Comparison of ENCODE assay signal across 8 cellular contexts in the genomic region with DNA sequence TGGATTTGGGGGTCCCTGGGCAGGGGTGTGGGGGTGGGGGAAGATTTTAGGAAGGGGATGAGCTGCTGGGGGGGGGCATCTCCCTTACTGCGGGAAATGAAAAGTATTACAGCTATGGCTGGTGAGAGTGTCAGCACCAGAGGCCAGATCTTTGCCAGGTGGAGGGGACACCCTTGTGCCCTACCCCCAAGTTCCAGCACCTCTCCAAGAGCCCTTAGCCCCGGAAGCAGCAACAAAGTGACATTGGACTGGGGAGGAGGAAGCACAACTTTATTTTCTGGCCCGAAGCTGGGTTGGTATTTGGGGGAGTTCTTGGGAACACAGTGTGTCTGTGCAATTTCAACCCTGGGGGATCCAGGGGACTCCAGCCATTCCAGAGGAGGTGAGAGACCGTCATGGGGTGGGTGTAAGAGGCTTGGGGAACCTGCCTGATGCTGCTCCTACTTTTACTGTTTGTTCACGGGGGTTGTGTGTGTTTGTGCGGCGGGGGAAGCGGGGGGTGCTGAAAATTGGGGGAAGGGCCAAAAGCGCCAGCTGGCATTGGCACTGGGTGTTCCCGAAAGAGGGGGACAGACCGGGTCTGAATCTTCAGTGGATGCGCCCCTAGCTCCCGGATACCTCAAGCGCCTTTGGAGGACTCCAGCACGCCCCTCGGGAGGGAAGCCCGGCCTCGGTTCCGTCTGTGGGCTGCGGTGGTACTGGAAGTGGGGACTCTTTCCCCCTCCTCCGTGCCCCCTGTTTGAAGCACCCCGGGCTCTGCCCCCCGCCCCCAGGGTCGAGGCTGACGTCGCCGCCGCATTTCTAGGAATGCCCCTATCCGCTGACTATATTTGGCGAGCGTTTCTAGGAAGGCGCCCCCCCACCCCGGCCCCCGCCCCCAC.
A peak's percentile ranks its signal among the peaks of the same experiment; 100 is the strongest.
DNase-seq lines count a peak whose midpoint lies in the region; ATAC-seq, FAIRE-seq and TF ChIP-seq lines count a peak whose summit lies in the region.

No MANE protein-coding gene starts in this region.

- peak overlapping the region; percentile 85 to 92 (median 90) for H3K27ac ChIP-seq in sigmoid colon

- peaks cover 19% of the 10 kb centered on the region for H3K27me3 Mint-ChIP-seq in activated T-cell treated with anti-CD3 and anti-CD28 coated beads, Interleukin-2, amount 50 U/mL, for 4 hours (ENCODE audit: low read depth)

- peak overlapping the region; percentile 67 for H3K4me3 Mint-ChIP-seq in activated T-cell treated with anti-CD3 and anti-CD28 coated beads, Interleukin-2, amount 50 U/mL, for 4 hours

- DNase-seq in EL (peak; percentile 54), Right ventricle myocardium superior (peak; percentile 57), sigmoid colon (peak; percentile 77), D721Med (ENCODE audit: insufficient read length, low spot score) (no peak), NCI-H345 treated with DMSO at 0.1 percent for 48 hours (lab: John Stamatoyannopoulos, UW; ENCODE audit: unreplicated experiment) (no peak)
- DNase-seq in activated T-cell treated with anti-CD3 and anti-CD28 coated beads, Interleukin-2, amount 50 U/mL, for 4 hours: peak; percentile 53

- H3K4me1 Mint-ChIP-seq in activated T-cell treated with anti-CD3 and anti-CD28 coated beads, Interleukin-2, amount 50 U/mL, for 4 hours (ENCODE audit: low read depth): peaks cover 14% of the 10 kb centered on the region

- peaks cover 0 to 43% (median 25%) of the 10 kb centered on the region in 4 donors for H3K4me1 ChIP-seq in sigmoid colon

- no peak for TF ChIP-seq POLR2A in sigmoid colon (IDR thresholded peaks at IDR 0.05)

- H3K9me3 ChIP-seq in sigmoid colon: no peaks in the 10 kb centered on the region

- H3K9me3 Mint-ChIP-seq in activated T-cell treated with anti-CD3 and anti-CD28 coated beads, Interleukin-2, amount 50 U/mL, for 4 hours: no peaks in the 10 kb centered on the region

- H3K27me3 ChIP-seq in sigmoid colon: no peaks in the 10 kb centered on the region

- TF ChIP-seq CTCF in sigmoid colon (IDR thresholded peaks at IDR 0.05) (no peak), D721Med (IDR thresholded peaks at IDR 0.05; ENCODE audit: insufficient read depth, missing control alignments) (no peak)

- H3K36me3 Mint-ChIP-seq in activated T-cell treated with anti-CD3 and anti-CD28 coated beads, Interleukin-2, amount 50 U/mL, for 4 hours (ENCODE audit: insufficient read depth): no peaks in the 10 kb centered on the region

- FAIRE-seq in D721Med (lab: Jason Lieb, UNC): no peak

- intact Hi-C loops in Right ventricle myocardium superior (cut with DNase I): loop anchor here (2.0 to 10.0 kb wide), 3 partner anchors 93 to 227 kb away; no protein-coding TSS in a partner anchor
- intact Hi-C loops in sigmoid colon (cut with DNase I): loop anchor here (1.0 to 5.0 kb wide), 7 partner anchors 17 to 379 kb away; a partner anchor contains a TSS

- WGBS in sigmoid colon, 2 donors: 0 to 1% methylated on average over 34 of the region's 34 CpGs

- peak overlapping the region; percentile 43 to 100 (median 97) for H3K4me3 ChIP-seq in sigmoid colon

- ATAC-seq in HG03354 (IDR thresholded peaks at IDR 0.05; ENCODE audit: poor library complexity, severe bottlenecking, unreplicated experiment) (peak; percentile 31), Right ventricle myocardium superior (ENCODE audit: poor library complexity) (peak; percentile 32), HG02840 (IDR thresholded peaks at IDR 0.05; ENCODE audit: low FRiP score, unreplicated experiment) (no peak)
- ATAC-seq in activated T-cell treated with anti-CD3 and anti-CD28 coated beads, Interleukin-2, amount 50 U/mL, for 4 hours: peak in 1 of 2 donors; percentile 3

- TF ChIP-seq EP300 in sigmoid colon (IDR thresholded peaks at IDR 0.05): no peak

- H3K36me3 ChIP-seq in sigmoid colon: no peaks in the 10 kb centered on the region

Comparison
In these comparisons a context has a peak if more than half of its experiments do, and no peak if none do; other contexts are left out.
1. DNase-seq: peak in EL (single experiment), activated T-cell treated with anti-CD3 and anti-CD28 coated beads, Interleukin-2, amount 50 U/mL, for 4 hours (single experiment), Right ventricle myocardium superior (single experiment) and sigmoid colon (single experiment); none in D721Med (single experiment) and NCI-H345 treated with DMSO at 0.1 percent for 48 hours (single experiment).